ENCODE assay signal across 1 cellular context in the genomic region with DNA sequence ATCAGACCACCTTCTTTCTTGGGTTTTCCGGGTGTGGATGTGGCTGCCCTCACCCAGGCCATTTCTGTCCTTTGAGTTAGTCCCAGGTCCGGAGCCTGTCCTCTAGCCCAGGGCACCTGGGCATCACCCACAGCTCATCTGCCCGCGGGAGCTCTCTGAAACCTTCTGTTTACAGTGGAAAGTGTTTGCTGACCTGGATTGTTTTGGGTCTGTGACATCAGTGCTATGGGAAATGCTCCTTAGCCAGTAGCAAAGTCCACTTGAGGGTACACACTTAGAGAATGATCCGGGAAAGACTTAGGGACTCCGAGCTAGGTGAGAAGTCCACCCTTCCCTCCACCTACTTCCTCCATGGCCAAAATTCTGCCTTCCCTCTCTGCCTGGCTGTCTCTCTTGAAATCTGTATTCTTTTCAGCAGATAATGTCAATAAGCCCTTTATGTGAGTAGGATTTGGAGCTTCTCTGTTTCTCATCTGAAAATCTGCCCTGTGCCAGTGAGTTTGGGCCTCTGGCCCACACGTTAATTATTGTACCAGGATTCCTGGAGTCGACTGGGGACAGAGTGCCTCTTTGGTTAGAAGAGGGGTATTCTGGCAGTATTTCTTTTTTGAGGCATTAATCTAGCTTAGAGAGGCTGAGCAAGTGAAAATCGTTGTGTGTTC.
TF ChIP-seq lines count a peak whose summit lies in the region.

No MANE protein-coding gene starts in this region.

TF ChIP-seq in HepG2, 621 proteins besides CTCF, POLR2A, EP300 and RAD21 (continued from another document and continues in another):
- TF ChIP-seq ZSCAN25 (CRISPR knock-in tag; IDR thresholded peaks at IDR 0.05): no peak
- no peak for TF ChIP-seq HDAC6 (IDR thresholded peaks at IDR 0.05; ENCODE audit: low read depth, low read length)
- TF ChIP-seq ELF3 (CRISPR knock-in tag; IDR thresholded peaks at IDR 0.05): peak; percentile 84
- TF ChIP-seq, protein P1, sequence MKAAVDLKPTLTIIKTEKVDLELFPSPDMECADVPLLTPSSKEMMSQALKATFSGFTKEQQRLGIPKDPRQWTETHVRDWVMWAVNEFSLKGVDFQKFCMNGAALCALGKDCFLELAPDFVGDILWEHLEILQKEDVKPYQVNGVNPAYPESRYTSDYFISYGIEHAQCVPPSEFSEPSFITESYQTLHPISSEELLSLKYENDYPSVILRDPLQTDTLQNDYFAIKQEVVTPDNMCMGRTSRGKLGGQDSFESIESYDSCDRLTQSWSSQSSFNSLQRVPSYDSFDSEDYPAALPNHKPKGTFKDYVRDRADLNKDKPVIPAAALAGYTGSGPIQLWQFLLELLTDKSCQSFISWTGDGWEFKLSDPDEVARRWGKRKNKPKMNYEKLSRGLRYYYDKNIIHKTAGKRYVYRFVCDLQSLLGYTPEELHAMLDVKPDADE (CRISPR knock-in tag; IDR thresholded peaks at IDR 0.05): no peak
- TF ChIP-seq RXRA (CRISPR knock-in tag; IDR thresholded peaks at IDR 0.05): peak; percentile 34; the same call in 1 of the 2 replicates
- TF ChIP-seq WIZ (CRISPR knock-in tag; IDR thresholded peaks at IDR 0.05): no peak
- TF ChIP-seq HNF4A (CRISPR knock-in tag; IDR thresholded peaks at IDR 0.05): peak; percentile 91
- TF ChIP-seq POLR2AphosphoS5 (IDR thresholded peaks at IDR 0.05; ENCODE audit: low read depth, low read length): peak; percentile 29; the same call in 1 of the 2 replicates
- peak; percentile 14 for TF ChIP-seq XRCC5 (optimal IDR thresholded peaks at IDR 0.05; ENCODE audit: low read length)
- no peak for TF ChIP-seq AKAP8 (CRISPR knock-in tag; IDR thresholded peaks at IDR 0.05)
- no peak for TF ChIP-seq NFE2L1 (CRISPR knock-in tag; IDR thresholded peaks at IDR 0.05; ENCODE audit: borderline replicate concordance)
- no peak for TF ChIP-seq JARID2 (CRISPR knock-in tag; IDR thresholded peaks at IDR 0.05; ENCODE audit: insufficient replicate concordance)
- no peak for TF ChIP-seq RELA (CRISPR knock-in tag; IDR thresholded peaks at IDR 0.05)
- TF ChIP-seq SAP130 (CRISPR knock-in tag; IDR thresholded peaks at IDR 0.05; ENCODE audit: low read depth): peak; percentile 74
- TF ChIP-seq GATAD2A (CRISPR knock-in tag; IDR thresholded peaks at IDR 0.05): peak; percentile 85
- TF ChIP-seq NPAS2 (CRISPR knock-in tag; IDR thresholded peaks at IDR 0.05; ENCODE audit: borderline replicate concordance): no peak
- TF ChIP-seq, protein P2, sequence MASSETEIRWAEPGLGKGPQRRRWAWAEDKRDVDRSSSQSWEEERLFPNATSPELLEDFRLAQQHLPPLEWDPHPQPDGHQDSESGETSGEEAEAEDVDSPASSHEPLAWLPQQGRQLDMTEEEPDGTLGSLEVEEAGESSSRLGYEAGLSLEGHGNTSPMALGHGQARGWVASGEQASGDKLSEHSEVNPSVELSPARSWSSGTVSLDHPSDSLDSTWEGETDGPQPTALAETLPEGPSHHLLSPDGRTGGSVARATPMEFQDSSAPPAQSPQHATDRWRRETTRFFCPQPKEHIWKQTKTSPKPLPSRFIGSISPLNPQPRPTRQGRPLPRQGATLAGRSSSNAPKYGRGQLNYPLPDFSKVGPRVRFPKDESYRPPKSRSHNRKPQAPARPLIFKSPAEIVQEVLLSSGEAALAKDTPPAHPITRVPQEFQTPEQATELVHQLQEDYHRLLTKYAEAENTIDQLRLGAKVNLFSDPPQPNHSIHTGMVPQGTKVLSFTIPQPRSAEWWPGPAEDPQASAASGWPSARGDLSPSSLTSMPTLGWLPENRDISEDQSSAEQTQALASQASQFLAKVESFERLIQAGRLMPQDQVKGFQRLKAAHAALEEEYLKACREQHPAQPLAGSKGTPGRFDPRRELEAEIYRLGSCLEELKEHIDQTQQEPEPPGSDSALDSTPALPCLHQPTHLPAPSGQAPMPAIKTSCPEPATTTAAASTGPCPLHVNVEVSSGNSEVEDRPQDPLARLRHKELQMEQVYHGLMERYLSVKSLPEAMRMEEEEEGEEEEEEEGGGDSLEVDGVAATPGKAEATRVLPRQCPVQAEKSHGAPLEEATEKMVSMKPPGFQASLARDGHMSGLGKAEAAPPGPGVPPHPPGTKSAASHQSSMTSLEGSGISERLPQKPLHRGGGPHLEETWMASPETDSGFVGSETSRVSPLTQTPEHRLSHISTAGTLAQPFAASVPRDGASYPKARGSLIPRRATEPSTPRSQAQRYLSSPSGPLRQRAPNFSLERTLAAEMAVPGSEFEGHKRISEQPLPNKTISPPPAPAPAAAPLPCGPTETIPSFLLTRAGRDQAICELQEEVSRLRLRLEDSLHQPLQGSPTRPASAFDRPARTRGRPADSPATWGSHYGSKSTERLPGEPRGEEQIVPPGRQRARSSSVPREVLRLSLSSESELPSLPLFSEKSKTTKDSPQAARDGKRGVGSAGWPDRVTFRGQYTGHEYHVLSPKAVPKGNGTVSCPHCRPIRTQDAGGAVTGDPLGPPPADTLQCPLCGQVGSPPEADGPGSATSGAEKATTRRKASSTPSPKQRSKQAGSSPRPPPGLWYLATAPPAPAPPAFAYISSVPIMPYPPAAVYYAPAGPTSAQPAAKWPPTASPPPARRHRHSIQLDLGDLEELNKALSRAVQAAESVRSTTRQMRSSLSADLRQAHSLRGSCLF (CRISPR knock-in tag; IDR thresholded peaks at IDR 0.05; ENCODE audit: borderline replicate concordance): no peak
- TF ChIP-seq GLI4 (CRISPR knock-in tag; IDR thresholded peaks at IDR 0.05; ENCODE audit: borderline replicate concordance): no peak
- TF ChIP-seq, protein P3, sequence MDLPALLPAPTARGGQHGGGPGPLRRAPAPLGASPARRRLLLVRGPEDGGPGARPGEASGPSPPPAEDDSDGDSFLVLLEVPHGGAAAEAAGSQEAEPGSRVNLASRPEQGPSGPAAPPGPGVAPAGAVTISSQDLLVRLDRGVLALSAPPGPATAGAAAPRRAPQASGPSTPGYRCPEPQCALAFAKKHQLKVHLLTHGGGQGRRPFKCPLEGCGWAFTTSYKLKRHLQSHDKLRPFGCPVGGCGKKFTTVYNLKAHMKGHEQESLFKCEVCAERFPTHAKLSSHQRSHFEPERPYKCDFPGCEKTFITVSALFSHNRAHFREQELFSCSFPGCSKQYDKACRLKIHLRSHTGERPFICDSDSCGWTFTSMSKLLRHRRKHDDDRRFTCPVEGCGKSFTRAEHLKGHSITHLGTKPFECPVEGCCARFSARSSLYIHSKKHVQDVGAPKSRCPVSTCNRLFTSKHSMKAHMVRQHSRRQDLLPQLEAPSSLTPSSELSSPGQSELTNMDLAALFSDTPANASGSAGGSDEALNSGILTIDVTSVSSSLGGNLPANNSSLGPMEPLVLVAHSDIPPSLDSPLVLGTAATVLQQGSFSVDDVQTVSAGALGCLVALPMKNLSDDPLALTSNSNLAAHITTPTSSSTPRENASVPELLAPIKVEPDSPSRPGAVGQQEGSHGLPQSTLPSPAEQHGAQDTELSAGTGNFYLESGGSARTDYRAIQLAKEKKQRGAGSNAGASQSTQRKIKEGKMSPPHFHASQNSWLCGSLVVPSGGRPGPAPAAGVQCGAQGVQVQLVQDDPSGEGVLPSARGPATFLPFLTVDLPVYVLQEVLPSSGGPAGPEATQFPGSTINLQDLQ (CRISPR knock-in tag; IDR thresholded peaks at IDR 0.05): no peak
- TF ChIP-seq, protein P4, sequence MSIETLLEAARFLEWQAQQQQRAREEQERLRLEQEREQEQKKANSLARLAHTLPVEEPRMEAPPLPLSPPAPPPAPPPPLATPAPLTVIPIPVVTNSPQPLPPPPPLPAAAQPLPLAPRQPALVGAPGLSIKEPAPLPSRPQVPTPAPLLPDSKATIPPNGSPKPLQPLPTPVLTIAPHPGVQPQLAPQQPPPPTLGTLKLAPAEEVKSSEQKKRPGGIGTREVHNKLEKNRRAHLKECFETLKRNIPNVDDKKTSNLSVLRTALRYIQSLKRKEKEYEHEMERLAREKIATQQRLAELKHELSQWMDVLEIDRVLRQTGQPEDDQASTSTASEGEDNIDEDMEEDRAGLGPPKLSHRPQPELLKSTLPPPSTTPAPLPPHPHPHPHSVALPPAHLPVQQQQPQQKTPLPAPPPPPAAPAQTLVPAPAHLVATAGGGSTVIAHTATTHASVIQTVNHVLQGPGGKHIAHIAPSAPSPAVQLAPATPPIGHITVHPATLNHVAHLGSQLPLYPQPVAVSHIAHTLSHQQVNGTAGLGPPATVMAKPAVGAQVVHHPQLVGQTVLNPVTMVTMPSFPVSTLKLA (IDR thresholded peaks at IDR 0.05): no peak
- peak; percentile 39; the same call in 1 of the 2 replicates for TF ChIP-seq HOXA3 (CRISPR knock-in tag; IDR thresholded peaks at IDR 0.05)
- peak; percentile 28; the same call in 1 of the 2 replicates for TF ChIP-seq ETV5 (CRISPR knock-in tag; IDR thresholded peaks at IDR 0.05; ENCODE audit: borderline replicate concordance)
- no peak for TF ChIP-seq NR3C1 (CRISPR knock-in tag; IDR thresholded peaks at IDR 0.05)
- no peak for TF ChIP-seq SRY (CRISPR knock-in tag; IDR thresholded peaks at IDR 0.05)
- peak; percentile 68; the same call in 1 of the 2 replicates for TF ChIP-seq DNMT3B (CRISPR knock-in tag; conservative IDR thresholded peaks at IDR 0.05)
- no peak for TF ChIP-seq ZNF564 (CRISPR knock-in tag; IDR thresholded peaks at IDR 0.05)
- TF ChIP-seq TARDBP (CRISPR knock-in tag; IDR thresholded peaks at IDR 0.05): no peak
- TF ChIP-seq FOSL2 (CRISPR knock-in tag; IDR thresholded peaks at IDR 0.05): peak; percentile 45; the same call in 1 of the 2 replicates
- no peak for TF ChIP-seq ZNF33A (CRISPR knock-in tag; IDR thresholded peaks at IDR 0.05; ENCODE audit: borderline replicate concordance)
- TF ChIP-seq, protein P5, sequence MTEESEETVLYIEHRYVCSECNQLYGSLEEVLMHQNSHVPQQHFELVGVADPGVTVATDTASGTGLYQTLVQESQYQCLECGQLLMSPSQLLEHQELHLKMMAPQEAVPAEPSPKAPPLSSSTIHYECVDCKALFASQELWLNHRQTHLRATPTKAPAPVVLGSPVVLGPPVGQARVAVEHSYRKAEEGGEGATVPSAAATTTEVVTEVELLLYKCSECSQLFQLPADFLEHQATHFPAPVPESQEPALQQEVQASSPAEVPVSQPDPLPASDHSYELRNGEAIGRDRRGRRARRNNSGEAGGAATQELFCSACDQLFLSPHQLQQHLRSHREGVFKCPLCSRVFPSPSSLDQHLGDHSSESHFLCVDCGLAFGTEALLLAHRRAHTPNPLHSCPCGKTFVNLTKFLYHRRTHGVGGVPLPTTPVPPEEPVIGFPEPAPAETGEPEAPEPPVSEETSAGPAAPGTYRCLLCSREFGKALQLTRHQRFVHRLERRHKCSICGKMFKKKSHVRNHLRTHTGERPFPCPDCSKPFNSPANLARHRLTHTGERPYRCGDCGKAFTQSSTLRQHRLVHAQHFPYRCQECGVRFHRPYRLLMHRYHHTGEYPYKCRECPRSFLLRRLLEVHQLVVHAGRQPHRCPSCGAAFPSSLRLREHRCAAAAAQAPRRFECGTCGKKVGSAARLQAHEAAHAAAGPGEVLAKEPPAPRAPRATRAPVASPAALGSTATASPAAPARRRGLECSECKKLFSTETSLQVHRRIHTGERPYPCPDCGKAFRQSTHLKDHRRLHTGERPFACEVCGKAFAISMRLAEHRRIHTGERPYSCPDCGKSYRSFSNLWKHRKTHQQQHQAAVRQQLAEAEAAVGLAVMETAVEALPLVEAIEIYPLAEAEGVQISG (CRISPR knock-in tag; IDR thresholded peaks at IDR 0.05): no peak
- peak; percentile 70; the same call in 1 of the 2 replicates for TF ChIP-seq TBX2 (CRISPR knock-in tag; IDR thresholded peaks at IDR 0.05; ENCODE audit: borderline replicate concordance)
- TF ChIP-seq, protein P6, sequence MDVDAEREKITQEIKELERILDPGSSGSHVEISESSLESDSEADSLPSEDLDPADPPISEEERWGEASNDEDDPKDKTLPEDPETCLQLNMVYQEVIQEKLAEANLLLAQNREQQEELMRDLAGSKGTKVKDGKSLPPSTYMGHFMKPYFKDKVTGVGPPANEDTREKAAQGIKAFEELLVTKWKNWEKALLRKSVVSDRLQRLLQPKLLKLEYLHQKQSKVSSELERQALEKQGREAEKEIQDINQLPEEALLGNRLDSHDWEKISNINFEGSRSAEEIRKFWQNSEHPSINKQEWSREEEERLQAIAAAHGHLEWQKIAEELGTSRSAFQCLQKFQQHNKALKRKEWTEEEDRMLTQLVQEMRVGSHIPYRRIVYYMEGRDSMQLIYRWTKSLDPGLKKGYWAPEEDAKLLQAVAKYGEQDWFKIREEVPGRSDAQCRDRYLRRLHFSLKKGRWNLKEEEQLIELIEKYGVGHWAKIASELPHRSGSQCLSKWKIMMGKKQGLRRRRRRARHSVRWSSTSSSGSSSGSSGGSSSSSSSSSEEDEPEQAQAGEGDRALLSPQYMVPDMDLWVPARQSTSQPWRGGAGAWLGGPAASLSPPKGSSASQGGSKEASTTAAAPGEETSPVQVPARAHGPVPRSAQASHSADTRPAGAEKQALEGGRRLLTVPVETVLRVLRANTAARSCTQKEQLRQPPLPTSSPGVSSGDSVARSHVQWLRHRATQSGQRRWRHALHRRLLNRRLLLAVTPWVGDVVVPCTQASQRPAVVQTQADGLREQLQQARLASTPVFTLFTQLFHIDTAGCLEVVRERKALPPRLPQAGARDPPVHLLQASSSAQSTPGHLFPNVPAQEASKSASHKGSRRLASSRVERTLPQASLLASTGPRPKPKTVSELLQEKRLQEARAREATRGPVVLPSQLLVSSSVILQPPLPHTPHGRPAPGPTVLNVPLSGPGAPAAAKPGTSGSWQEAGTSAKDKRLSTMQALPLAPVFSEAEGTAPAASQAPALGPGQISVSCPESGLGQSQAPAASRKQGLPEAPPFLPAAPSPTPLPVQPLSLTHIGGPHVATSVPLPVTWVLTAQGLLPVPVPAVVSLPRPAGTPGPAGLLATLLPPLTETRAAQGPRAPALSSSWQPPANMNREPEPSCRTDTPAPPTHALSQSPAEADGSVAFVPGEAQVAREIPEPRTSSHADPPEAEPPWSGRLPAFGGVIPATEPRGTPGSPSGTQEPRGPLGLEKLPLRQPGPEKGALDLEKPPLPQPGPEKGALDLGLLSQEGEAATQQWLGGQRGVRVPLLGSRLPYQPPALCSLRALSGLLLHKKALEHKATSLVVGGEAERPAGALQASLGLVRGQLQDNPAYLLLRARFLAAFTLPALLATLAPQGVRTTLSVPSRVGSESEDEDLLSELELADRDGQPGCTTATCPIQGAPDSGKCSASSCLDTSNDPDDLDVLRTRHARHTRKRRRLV (CRISPR knock-in tag; IDR thresholded peaks at IDR 0.05): no peak
- TF ChIP-seq LCORL (IDR thresholded peaks at IDR 0.05): no peak
- peak; percentile 90 for TF ChIP-seq LCORL (CRISPR knock-in tag; IDR thresholded peaks at IDR 0.05)
- TF ChIP-seq ZNF207 (IDR thresholded peaks at IDR 0.05; ENCODE audit: borderline replicate concordance): no peak
- no peak for TF ChIP-seq ARNT2 (CRISPR knock-in tag; IDR thresholded peaks at IDR 0.05; ENCODE audit: low read depth)
- TF ChIP-seq, protein P7, sequence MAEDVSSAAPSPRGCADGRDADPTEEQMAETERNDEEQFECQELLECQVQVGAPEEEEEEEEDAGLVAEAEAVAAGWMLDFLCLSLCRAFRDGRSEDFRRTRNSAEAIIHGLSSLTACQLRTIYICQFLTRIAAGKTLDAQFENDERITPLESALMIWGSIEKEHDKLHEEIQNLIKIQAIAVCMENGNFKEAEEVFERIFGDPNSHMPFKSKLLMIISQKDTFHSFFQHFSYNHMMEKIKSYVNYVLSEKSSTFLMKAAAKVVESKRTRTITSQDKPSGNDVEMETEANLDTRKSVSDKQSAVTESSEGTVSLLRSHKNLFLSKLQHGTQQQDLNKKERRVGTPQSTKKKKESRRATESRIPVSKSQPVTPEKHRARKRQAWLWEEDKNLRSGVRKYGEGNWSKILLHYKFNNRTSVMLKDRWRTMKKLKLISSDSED (CRISPR knock-in tag; IDR thresholded peaks at IDR 0.05): no peak
- TF ChIP-seq ATF7 (IDR thresholded peaks at IDR 0.05): no peak
- no peak for TF ChIP-seq ATF7 (CRISPR knock-in tag; IDR thresholded peaks at IDR 0.05)
- TF ChIP-seq ZNF773 (CRISPR knock-in tag; IDR thresholded peaks at IDR 0.05; ENCODE audit: borderline replicate concordance): no peak
- TF ChIP-seq ZNF737 (CRISPR knock-in tag; IDR thresholded peaks at IDR 0.05; ENCODE audit: borderline replicate concordance): no peak
